ENCODE assay signal across 9 cellular contexts in genomic region chr3:134373278-134373941, GRCh38. TPM values are rescaled to one million over a fixed set of nuclear protein-coding genes. Genes with fewer than 3 reads are reported as not detected.
DNase-seq lines count a peak whose midpoint lies in the region; ATAC-seq and TF ChIP-seq lines count a peak whose summit lies in the region.
"Had no signal": no experiment of that assay in that cellular context is flagged by ENCODE, and none has a peak within 500 bp of the region (broad histone marks: within the 10 kb centered on the region; RNA-seq: fewer than 3 reads in every experiment).

No MANE protein-coding gene starts in this region.

- intact Hi-C loops in transverse colon (cut with DNase I; ENCODE audit: low total_unique reads): loop anchor here (5.0 to 10.0 kb wide), 2 partner anchors 61 to 101 kb away; no protein-coding TSS in a partner anchor

- H3K79me2 ChIP-seq in mesendoderm (ENCODE audit: control insufficient read depth, insufficient read depth, low read length): peaks cover 60% of the 10 kb centered on the region

- WGBS in mesendoderm (ENCODE audit: extremely low coverage, insufficient coverage, low lambda C conversion rate): no CpG with 5 or more reads among the region's 42 CpGs
- WGBS in transverse colon (ENCODE audit: low coverage in 1 of 2), 2 donors: 16% methylated on average over 40 of the region's 42 CpGs; no CpG with 5 or more reads in 1 of the 2 donors

- H3K27ac Mint-ChIP-seq in activated T-cell treated with anti-CD3 and anti-CD28 coated beads, Interleukin-2, amount 50 U/mL, for 24 hours: no peak overlapping the region
- H3K27ac Mint-ChIP-seq: activated naive CD8-positive, alpha-beta T cell treated with anti-CD3 and anti-CD28 coated beads, Interleukin-2, amount 10 ng/mL, durations not matched to agents 7 days and 5 days had no signal

- in situ Hi-C loops in transverse colon (cut with MboI; ENCODE audit: low pct_ligation_motif_present in 1 of 4, low pct_unique_long_range_greater_than_20kb in 1 of 4, low sequenced_read_pairs in 3 of 4): loop anchor here in 2 of 4 donors (10.0 kb wide), 2 partner anchors 91 to 101 kb away; no protein-coding TSS in a partner anchor

- no peak for TF ChIP-seq EP300 in transverse colon (IDR thresholded peaks at IDR 0.05; ENCODE audit: low read depth)

- H2BK15ac ChIP-seq in mesendoderm (replicated peaks; ENCODE audit: low read depth): no peak overlapping the region

- peaks cover 34% of the 10 kb centered on the region for H3K4me1 ChIP-seq in mesendoderm (ENCODE audit: control insufficient read depth, low read depth, low read length)
- peaks cover 37 to 69% (median 56%) of the 10 kb centered on the region in 4 donors for H3K4me1 ChIP-seq in transverse colon

- H4K5ac ChIP-seq in mesendoderm (ENCODE audit: low read length): no peak overlapping the region

- peak overlapping the region; percentile 98 for H3K56ac ChIP-seq in mesendoderm (ENCODE audit: low read length)

- H2BK5ac ChIP-seq in mesendoderm (ENCODE audit: low read length): peak overlapping the region; percentile 86

- no peaks in the 10 kb centered on the region for H3K9me3 ChIP-seq in transverse colon

- peak overlapping the region; percentile 99 for H3K4ac ChIP-seq in mesendoderm (ENCODE audit: low read depth, low read length)

- no peaks in the 10 kb centered on the region for H3K36me3 Mint-ChIP-seq in activated T-cell treated with anti-CD3 and anti-CD28 coated beads, Interleukin-2, amount 50 U/mL, for 24 hours (ENCODE audit: low read depth)
- H3K36me3 Mint-ChIP-seq: activated naive CD8-positive, alpha-beta T cell treated with anti-CD3 and anti-CD28 coated beads, Interleukin-2, amount 10 ng/mL, durations not matched to agents 7 days and 5 days had no signal

- TF ChIP-seq CTCF in RWPE1 (conservative IDR thresholded peaks at IDR 0.05; ENCODE audit: low read depth) (no peak), transverse colon (IDR thresholded peaks at IDR 0.05) (no peak)

- H3K27ac ChIP-seq in RWPE1 (peak overlapping the region; percentile 97), epithelial cell of prostate (peak overlapping the region; percentile 99), mesendoderm (ENCODE audit: low read depth, low read length) (peak overlapping the region; percentile 99), transverse colon (peak overlapping the region; percentile 96 to 99 (median 98))

- no peak for ATAC-seq in activated CD4-positive, CD25-positive, alpha-beta regulatory T cell treated with anti-CD3 and anti-CD28 coated beads, Interleukin-2, amount 50 U/mL, for 24 hours

- H3K4me3 ChIP-seq in mesendoderm (ENCODE audit: low read length) (peak overlapping the region; percentile 79), transverse colon (peak overlapping the region; percentile 45 to 70 (median 64))

- no peak overlapping the region for H3K23ac ChIP-seq in mesendoderm (ENCODE audit: low read length)

- H3K9ac ChIP-seq in mesendoderm (ENCODE audit: low read length): peak overlapping the region; percentile 98

- peaks cover 51% of the 10 kb centered on the region for H3K27me3 Mint-ChIP-seq in activated T-cell treated with anti-CD3 and anti-CD28 coated beads, Interleukin-2, amount 50 U/mL, for 24 hours

- peaks cover 10% of the 10 kb centered on the region for H3K79me1 ChIP-seq in mesendoderm (ENCODE audit: low read length)

- peaks cover 13% of the 10 kb centered on the region for H3K4me1 Mint-ChIP-seq in activated T-cell treated with anti-CD3 and anti-CD28 coated beads, Interleukin-2, amount 50 U/mL, for 24 hours (ENCODE audit: low read depth)

- H2AK5ac ChIP-seq in mesendoderm (ENCODE audit: low read length): no peak overlapping the region

- TF ChIP-seq POLR2A in transverse colon (IDR thresholded peaks at IDR 0.05): peak; percentile 39

- H3K36me3 ChIP-seq in mesendoderm (ENCODE audit: control insufficient read depth, insufficient read depth, low read length): peaks cover 12% of the 10 kb centered on the region
- peaks cover 0 to 8% (median 0%) of the 10 kb centered on the region in 4 donors for H3K36me3 ChIP-seq in transverse colon

- peak overlapping the region; percentile 46 for H3K4me2 ChIP-seq in mesendoderm (ENCODE audit: low read length)

- no peaks in the 10 kb centered on the region for H3K27me3 ChIP-seq in mesendoderm (ENCODE audit: insufficient read depth, low read length, poor library complexity)
- peaks cover 2% of the 10 kb centered on the region for H3K27me3 ChIP-seq in transverse colon

- H3K9me3 Mint-ChIP-seq in activated T-cell treated with anti-CD3 and anti-CD28 coated beads, Interleukin-2, amount 50 U/mL, for 24 hours: no peaks in the 10 kb centered on the region
- H3K9me3 Mint-ChIP-seq: activated naive CD8-positive, alpha-beta T cell treated with anti-CD3 and anti-CD28 coated beads, Interleukin-2, amount 10 ng/mL, durations not matched to agents 7 days and 5 days had no signal

- peak overlapping the region; percentile 99 for H3K18ac ChIP-seq in mesendoderm (ENCODE audit: low read length)

- DNase-seq in activated T-cell treated with anti-CD3 and anti-CD28 coated beads, Interleukin-2, amount 50 U/mL, for 24 hours: no peak
- DNase-seq in activated T-cell treated with anti-CD3 and anti-CD28 coated beads, Interleukin-2, amount 50 U/mL, for 48 hours: no peak
- DNase-seq in RWPE1 (ENCODE audit: low spot score) (peak; percentile 89), epithelial cell of prostate (ENCODE audit: low read depth, low spot score) (no peak), mesendoderm (peak; percentile 96), transverse colon (peak; percentile 78), UCSD-AML1 (lab: John Stamatoyannopoulos, UW; ENCODE audit: unreplicated experiment) (no peak)

- H2BK120ac ChIP-seq in mesendoderm (ENCODE audit: low read depth, low read length): peak overlapping the region; percentile 93

- H3K4me3 Mint-ChIP-seq in activated T-cell treated with anti-CD3 and anti-CD28 coated beads, Interleukin-2, amount 50 U/mL, for 24 hours: peak overlapping the region; percentile 76

- H4K8ac ChIP-seq in mesendoderm (ENCODE audit: low read depth, low read length): peak overlapping the region; percentile 59

- POLR2A ChIA-PET in RWPE1 (lab: Yijun Ruan, JAX; ENCODE audit: low non-redundant PET): interaction anchor here (1.0 to 1.6 kb wide), 2 partner anchors 9 to 99 kb away, joined by 5 to 7 read pairs; no protein-coding TSS in a partner anchor

- CTCF ChIA-PET in RWPE1 (lab: Yijun Ruan, JAX): interaction anchor here (0.5 to 2.6 kb wide), 5 partner anchors 64 to 431 kb away, joined by 3 to 18 read pairs (median 4); no protein-coding TSS in a partner anchor

RNA-seq across cellular contexts. Expression of gene AMOTL2, which starts 0.8 kb away (rescaled TPM):
- 110 TPM for polyA plus RNA-seq in mesendoderm (2013, experiment 1 of 2)
- polyA plus RNA-seq in mesendoderm (2013, experiment 2 of 2): 105 TPM
- total RNA-seq in transverse colon: 10 to 100 TPM; 14.5 to 50.9 (median 23.8) TPM
- total RNA-seq: activated naive CD8-positive, alpha-beta T cell treated with anti-CD3 and anti-CD28 coated beads, Interleukin-2, amount 10 ng/mL, durations not matched to agents 7 days and 5 days had no signal

Comparison
In these comparisons a context has a peak if more than half of its experiments do, and no peak if none do; other contexts are left out.
1. DNase-seq: peak in RWPE1 (single experiment), mesendoderm (single experiment) and transverse colon (single experiment); none in activated T-cell treated with anti-CD3 and anti-CD28 coated beads, Interleukin-2, amount 50 U/mL, for 24 hours (single experiment), activated T-cell treated with anti-CD3 and anti-CD28 coated beads, Interleukin-2, amount 50 U/mL, for 48 hours (0 of 2), epithelial cell of prostate (single experiment) and UCSD-AML1 (single experiment).
2. Peak in every context shown above with its lines, with median percentiles within 50 percentile points of each other: H3K27ac ChIP-seq.